ENCODE assay signal across 13 cellular contexts in the genomic region with DNA sequence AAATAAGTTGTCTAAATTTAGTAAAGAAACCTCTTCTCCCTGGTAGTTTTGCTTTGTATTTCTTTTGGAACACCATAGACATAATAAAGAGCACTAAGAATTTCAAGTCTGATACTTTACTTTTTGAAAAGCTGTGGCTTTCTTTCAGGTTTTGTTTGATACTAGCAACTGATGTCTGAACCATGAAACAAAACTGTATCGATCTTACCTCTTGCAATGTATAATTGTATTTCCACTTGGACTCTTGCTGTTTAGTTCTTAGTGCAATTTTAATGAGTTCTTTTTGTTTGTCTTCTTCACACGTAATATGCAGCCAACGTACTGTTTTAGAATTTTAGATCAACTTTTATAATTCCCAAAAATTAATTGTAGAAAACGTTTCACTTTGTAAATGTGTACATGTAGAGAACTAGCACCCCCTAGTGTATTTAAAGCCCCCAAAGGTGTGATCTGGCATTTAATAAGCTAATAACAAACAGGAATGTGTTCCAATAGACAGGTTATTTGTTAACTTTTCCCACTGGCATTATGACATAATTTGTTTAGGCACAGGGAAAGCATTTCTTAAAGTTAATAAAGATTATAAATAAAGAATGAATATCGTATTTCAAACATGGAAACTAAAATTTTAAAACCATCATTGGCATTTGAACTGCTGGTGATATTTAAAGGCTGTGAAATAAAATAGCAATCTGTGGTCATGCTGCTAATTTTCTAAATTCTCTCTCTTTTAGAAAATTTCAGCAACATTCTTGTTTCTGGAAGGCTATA.
DNase-seq lines count a peak whose midpoint lies in the region; ATAC-seq, FAIRE-seq and TF ChIP-seq lines count a peak whose summit lies in the region.
"Had no signal": no experiment of that assay in that cellular context is flagged by ENCODE, and none has a peak within 500 bp of the region (broad histone marks: within the 10 kb centered on the region; RNA-seq: fewer than 3 reads in every experiment).

No MANE protein-coding gene starts in this region.

- no TSS peak for BruUV-seq in OCI-LY7 (replicated peaks; lab: Mats Ljungman, UMichigan)

- FAIRE-seq in frontal cortex (lab: Jason Lieb, UNC) = peak; percentile 40

- no peaks in the 10 kb centered on the region for H3K9me2 ChIP-seq in OCI-LY7 (ENCODE audit: insufficient read depth, low read length)

- TF ChIP-seq CTCF in left ventricle myocardium inferior (IDR thresholded peaks at IDR 0.05; ENCODE audit: borderline replicate concordance) (peak; percentile 47), OCI-LY7 (conservative IDR thresholded peaks at IDR 0.05; ENCODE audit: low read length) (peak; percentile 82)

- no peaks in the 10 kb centered on the region for H3K79me2 ChIP-seq in OCI-LY7 (ENCODE audit: insufficient read depth, low read depth, low read length)

- H3K4me3 ChIP-seq in left ventricle myocardium inferior (no peak overlapping the region), OCI-LY7 (ENCODE audit: low read depth, low read length, poor library complexity, severe bottlenecking) (no peak overlapping the region)
- H3K4me3 ChIP-seq: SJSA1 had no signal

- H3K9me3 ChIP-seq in left ventricle myocardium inferior (replicated peaks) = no peaks in the 10 kb centered on the region
- H3K9me3 ChIP-seq in OCI-LY7 (ENCODE audit: low read length) = no peaks in the 10 kb centered on the region
- H3K9me3 ChIP-seq: SJSA1 had no signal

- H3K27ac ChIP-seq in left ventricle myocardium inferior (replicated peaks) (no peak overlapping the region), OCI-LY7 (ENCODE audit: low read depth, low read length, poor library complexity, severe bottlenecking) (no peak overlapping the region)
- H3K27ac ChIP-seq: SJSA1 had no signal

- peaks cover 5% of the 10 kb centered on the region for H3K27me3 ChIP-seq in left ventricle myocardium inferior (ENCODE audit: low read depth)
- H3K27me3 ChIP-seq: SJSA1 had no signal

- DNase-seq in left ventricle myocardium inferior = no peak
- no peak for DNase-seq in left ventricle myocardium superior
- peak; percentile 25 for DNase-seq in OCI-LY7 (ENCODE audit: low spot score)
- DNase-seq in frontal cortex (ENCODE audit: low spot score in 2 of 2) = peak in 1 of 2 donors; percentile 7
- DNase-seq in activated effector memory CD4-positive, alpha-beta T cell treated with anti-CD3 and anti-CD28 coated beads, Interleukin-2, amount 50 U/mL, for 16 hours = no peak
- DNase-seq in activated T-cell treated with anti-CD3 and anti-CD28 coated beads, Interleukin-2, amount 50 U/mL, for 72 hours = no peak
- DNase-seq in mucosa of gallbladder (ENCODE audit: low spot score) = no peak
- no peak for DNase-seq in activated CD4-positive, alpha-beta T cell treated with anti-CD3 and anti-CD28 coated beads, Interleukin-2, amount 50 U/mL, for 1 hour
- DNase-seq: CD4-positive, CD25-positive, alpha-beta regulatory T cell; KG1 had no signal

- H3K4me1 Mint-ChIP-seq in activated T-cell treated with anti-CD3 and anti-CD28 coated beads, Interleukin-2, amount 50 U/mL, for 72 hours (ENCODE audit: low read depth) = no peaks in the 10 kb centered on the region
- H3K4me1 Mint-ChIP-seq: CD4-positive, CD25-positive, alpha-beta regulatory T cell; stimulated activated memory B cell treated with anti-CD40 and anti-IgM and Interleukin-4, amounts not matched to agents 10 μg/mL and 1 μg/mL and 100 μg/mL, for 72 hours had no signal

- H3K9me3 Mint-ChIP-seq in activated T-cell treated with anti-CD3 and anti-CD28 coated beads, Interleukin-2, amount 50 U/mL, for 72 hours = no peaks in the 10 kb centered on the region
- H3K9me3 Mint-ChIP-seq: dendritic cell treated with granulocyte-macrophage colony-stimulating factor and Interleukin-4, amounts not matched to agents 40 ng/mL and 50 ng/mL, for 4 days; stimulated activated memory B cell treated with anti-CD40 and anti-IgM and Interleukin-4, amounts not matched to agents 10 μg/mL and 1 μg/mL and 100 μg/mL, for 72 hours had no signal

- no peak overlapping the region for H3K4me2 ChIP-seq in OCI-LY7 (ENCODE audit: low read length)

- no peak overlapping the region for H2AFZ ChIP-seq in OCI-LY7 (ENCODE audit: low read length)

- H3K27ac Mint-ChIP-seq in activated T-cell treated with anti-CD3 and anti-CD28 coated beads, Interleukin-2, amount 50 U/mL, for 72 hours = no peak overlapping the region
- H3K27ac Mint-ChIP-seq: CD4-positive, CD25-positive, alpha-beta regulatory T cell; dendritic cell treated with granulocyte-macrophage colony-stimulating factor and Interleukin-4, amounts not matched to agents 40 ng/mL and 50 ng/mL, for 4 days; stimulated activated memory B cell treated with anti-CD40 and anti-IgM and Interleukin-4, amounts not matched to agents 10 μg/mL and 1 μg/mL and 100 μg/mL, for 72 hours had no signal

- H4K20me1 ChIP-seq in OCI-LY7 (ENCODE audit: insufficient read depth, low read length) = no peaks in the 10 kb centered on the region

- no peak for ATAC-seq in left ventricle myocardium superior
- ATAC-seq in activated T-cell treated with anti-CD3 and anti-CD28 coated beads, Interleukin-2, amount 50 U/mL, for 72 hours (replicated peaks in 1 of 2) = no peak
- ATAC-seq: stimulated activated memory B cell treated with anti-CD40 and anti-IgM and Interleukin-4, amounts not matched to agents 10 μg/mL and 1 μg/mL and 100 μg/mL, for 72 hours had no signal

- H3K27me3 Mint-ChIP-seq in activated T-cell treated with anti-CD3 and anti-CD28 coated beads, Interleukin-2, amount 50 U/mL, for 72 hours (ENCODE audit: low read depth) = peaks cover 14% of the 10 kb centered on the region
- H3K27me3 Mint-ChIP-seq: dendritic cell treated with granulocyte-macrophage colony-stimulating factor and Interleukin-4, amounts not matched to agents 40 ng/mL and 50 ng/mL, for 4 days had no signal

- H3K36me3 ChIP-seq in left ventricle myocardium inferior (no peaks in the 10 kb centered on the region), OCI-LY7 (ENCODE audit: insufficient read depth, low read length) (no peaks in the 10 kb centered on the region)
- H3K36me3 ChIP-seq: SJSA1 had no signal

- no peaks in the 10 kb centered on the region for H3K36me3 Mint-ChIP-seq in activated T-cell treated with anti-CD3 and anti-CD28 coated beads, Interleukin-2, amount 50 U/mL, for 72 hours (ENCODE audit: insufficient read depth in 2 of 2)
- H3K36me3 Mint-ChIP-seq: CD4-positive, CD25-positive, alpha-beta regulatory T cell; stimulated activated memory B cell treated with anti-CD40 and anti-IgM and Interleukin-4, amounts not matched to agents 10 μg/mL and 1 μg/mL and 100 μg/mL, for 72 hours had no signal

- CTCF ChIA-PET in OCI-LY7 (lab: Charles Lee; ENCODE audit: unreplicated experiment) = no interaction called here

- POLR2A ChIA-PET in OCI-LY7 (lab: Charles Lee) = no interaction called here

- intact Hi-C loops in left ventricle myocardium inferior (cut with micrococcal nuclease) (no loop called here), left ventricle myocardium superior (cut with micrococcal nuclease) (no loop called here), OCI-LY7 (cut with micrococcal nuclease; ENCODE audit: unreplicated experiment) (loop anchor here (2.0 to 5.0 kb wide), 2 partner anchors 176 to 474 kb away; no protein-coding TSS in a partner anchor)

- H3K4me3 Mint-ChIP-seq in activated T-cell treated with anti-CD3 and anti-CD28 coated beads, Interleukin-2, amount 50 U/mL, for 72 hours = no peak overlapping the region
- H3K4me3 Mint-ChIP-seq: CD4-positive, CD25-positive, alpha-beta regulatory T cell; dendritic cell treated with granulocyte-macrophage colony-stimulating factor and Interleukin-4, amounts not matched to agents 40 ng/mL and 50 ng/mL, for 4 days; stimulated activated memory B cell treated with anti-CD40 and anti-IgM and Interleukin-4, amounts not matched to agents 10 μg/mL and 1 μg/mL and 100 μg/mL, for 72 hours had no signal

- H3K4me1 ChIP-seq in left ventricle myocardium inferior (no peaks in the 10 kb centered on the region), OCI-LY7 (ENCODE audit: insufficient read depth, low read length, poor library complexity, severe bottlenecking) (no peaks in the 10 kb centered on the region)
- H3K4me1 ChIP-seq: SJSA1 had no signal
